27 cellular contexts compared by ENCODE assay signal in genomic region chr12:102763016-102763415, GRCh38.
"Had no signal": no experiment of that assay in that cellular context is flagged by ENCODE, and none has a peak within 500 bp of the region (broad histone marks: within the 10 kb centered on the region; RNA-seq: fewer than 3 reads in every experiment).

No MANE protein-coding gene starts in this region.

- H3K4me1 Mint-ChIP-seq: naive B cell; stimulated activated effector memory CD8-positive, alpha-beta T cell treated with anti-CD3 and anti-CD28 coated beads, Interleukin-12 subunit alpha, Interleukin-12 subunit beta, amount 100 ng/mL, for 72 hours had no signal

- H3K27me3 ChIP-seq: esophagus muscularis mucosa, heart right ventricle, left lung, neural progenitor cell, right lobe of liver, tibial nerve, upper lobe of left lung had no signal

- H3K4me1 ChIP-seq: left lung, neural progenitor cell, parathyroid adenoma, right lobe of liver, upper lobe of left lung had no signal

- H3K9me3 ChIP-seq: esophagus muscularis mucosa, heart right ventricle, left lung, mucosa of descending colon, right lobe of liver, thoracic aorta, tibial nerve, upper lobe of left lung had no signal

- ATAC-seq: left cardiac atrium; left lung; mucosa of descending colon; natural killer cell treated with Interleukin-12 subunit alpha and Interleukin-12 subunit beta and Interleukin-15 and Interleukin-18, amount 100 ng/mL, for 72 hours; right lobe of liver; stimulated activated effector memory CD8-positive, alpha-beta T cell treated with anti-CD3 and anti-CD28 coated beads, Interleukin-12 subunit alpha, Interleukin-12 subunit beta, amount 100 ng/mL, for 72 hours; stimulated activated naive CD8-positive, alpha-beta T cell treated with anti-CD3 and anti-CD28 coated beads, Interleukin-15, Interleukin-2, amounts not matched to agents 100 U/mL and 50 U/mL, for 24 hours had no signal

- H3K36me3 ChIP-seq: esophagus muscularis mucosa, heart right ventricle, left lung, neural progenitor cell, right lobe of liver, thoracic aorta, tibial nerve, upper lobe of left lung had no signal

- H3K27ac ChIP-seq: dorsolateral prefrontal cortex, epithelial cell of prostate, esophagus muscularis mucosa, heart right ventricle, left lung, neural progenitor cell, parathyroid adenoma, right lobe of liver, thoracic aorta, tibial nerve, upper lobe of left lung had no signal

- H3K4me3 Mint-ChIP-seq: mesothelial cell of epicardium; naive B cell; natural killer cell treated with Interleukin-12 subunit alpha and Interleukin-12 subunit beta and Interleukin-15 and Interleukin-18, amount 100 ng/mL, for 72 hours; neural progenitor cell; stimulated activated effector memory CD8-positive, alpha-beta T cell treated with anti-CD3 and anti-CD28 coated beads, Interleukin-12 subunit alpha, Interleukin-12 subunit beta, amount 100 ng/mL, for 72 hours had no signal

- H3K9ac ChIP-seq: neural progenitor cell, parathyroid adenoma had no signal

- H3K9me3 Mint-ChIP-seq: mesothelial cell of epicardium; naive B cell; natural killer cell treated with Interleukin-12 subunit alpha and Interleukin-12 subunit beta and Interleukin-15 and Interleukin-18, amount 100 ng/mL, for 72 hours; neural progenitor cell; stimulated activated effector memory CD8-positive, alpha-beta T cell treated with anti-CD3 and anti-CD28 coated beads, Interleukin-12 subunit alpha, Interleukin-12 subunit beta, amount 100 ng/mL, for 72 hours had no signal

- H3K36me3 Mint-ChIP-seq: mesothelial cell of epicardium; naive B cell; natural killer cell treated with Interleukin-12 subunit alpha and Interleukin-12 subunit beta and Interleukin-15 and Interleukin-18, amount 100 ng/mL, for 72 hours; neural progenitor cell; stimulated activated effector memory CD8-positive, alpha-beta T cell treated with anti-CD3 and anti-CD28 coated beads, Interleukin-12 subunit alpha, Interleukin-12 subunit beta, amount 100 ng/mL, for 72 hours had no signal

- H3K4me3 ChIP-seq: dorsolateral prefrontal cortex, esophagus muscularis mucosa, heart right ventricle, left lung, mucosa of descending colon, neural progenitor cell, right lobe of liver, thoracic aorta, tibial nerve, upper lobe of left lung had no signal

- H3K27ac Mint-ChIP-seq: mesothelial cell of epicardium; natural killer cell treated with Interleukin-12 subunit alpha and Interleukin-12 subunit beta and Interleukin-15 and Interleukin-18, amount 100 ng/mL, for 72 hours; neural progenitor cell; progenitor cell of endocrine pancreas; stimulated activated effector memory CD8-positive, alpha-beta T cell treated with anti-CD3 and anti-CD28 coated beads, Interleukin-12 subunit alpha, Interleukin-12 subunit beta, amount 100 ng/mL, for 72 hours had no signal

- DNase-seq: dorsolateral prefrontal cortex; effector CD4-positive, alpha-beta T cell; foreskin melanocyte; glutamatergic neuron; heart right ventricle; hippocampal formation; left cardiac atrium; left lung; mesenchymal stem cell; mucosa of descending colon; naive B cell; right lobe of liver; stimulated activated CD4-positive, alpha-beta T cell treated with anti-CD3 and anti-CD28 coated beads, Interleukin-2, amount 100 ng/mL, for 24 hours; stimulated activated CD4-positive, alpha-beta T cell treated with anti-CD3 and anti-CD28 coated beads, Interleukin-4, amount 100 ng/mL, for 24 hours; stimulated activated naive CD8-positive, alpha-beta T cell treated with anti-CD3 and anti-CD28 coated beads, Interleukin-15, Interleukin-2, amounts not matched to agents 100 U/mL and 50 U/mL, for 24 hours; substantia nigra; upper lobe of left lung had no signal
